In genomic region chr13:25806304-25806974, GRCh38 we compare ENCODE assay signal across 11 cellular contexts.
A peak's percentile ranks its signal among the peaks of the same experiment; 100 is the strongest.
DNase-seq lines count a peak whose midpoint lies in the region; ATAC-seq and TF ChIP-seq lines count a peak whose summit lies in the region.
"Had no signal": no experiment of that assay in that cellular context is flagged by ENCODE, and none has a peak within 500 bp of the region (broad histone marks: within the 10 kb centered on the region; RNA-seq: fewer than 3 reads in every experiment).

No MANE protein-coding gene starts in this region.

- H3K9me2 ChIP-seq in MM.1S (replicated peaks; ENCODE audit: insufficient read depth, low read length), result no peaks in the 10 kb centered on the region

- H3K27me3 ChIP-seq in MM.1S (replicated peaks; ENCODE audit: insufficient read depth, low read length) (no peaks in the 10 kb centered on the region), sigmoid colon (no peaks in the 10 kb centered on the region)
- H3K27me3 ChIP-seq: SJSA1 had no signal

- H3K27ac ChIP-seq in MM.1S (ENCODE audit: low read length) (peak overlapping the region; percentile 58; the same call in 1 of the 2 replicates), sigmoid colon (no peak overlapping the region)
- H3K27ac ChIP-seq: SJSA1 had no signal

- peak overlapping the region; percentile 16; the same call in 1 of the 2 replicates for H3K4me2 ChIP-seq in MM.1S (ENCODE audit: low read depth, low read length)

- peaks cover 6% of the 10 kb centered on the region; the same call in 1 of the 2 replicates for H3K4me1 ChIP-seq in MM.1S (ENCODE audit: low read length)
- H3K4me1 ChIP-seq in sigmoid colon, result no peaks in the 10 kb centered on the region

- TF ChIP-seq POLR2A in sigmoid colon (IDR thresholded peaks at IDR 0.05), result no peak

- H4K20me1 ChIP-seq in MM.1S (ENCODE audit: insufficient read depth, low read length), result no peaks in the 10 kb centered on the region

- intact Hi-C loops in sigmoid colon (cut with DNase I), result no loop called here

- ATAC-seq in GM18517 (IDR thresholded peaks at IDR 0.05; ENCODE audit: unreplicated experiment) (peak; percentile 91), GM21515 (IDR thresholded peaks at IDR 0.05; ENCODE audit: unreplicated experiment) (peak; percentile 70)

- H3K9me3 ChIP-seq in MM.1S (replicated peaks; ENCODE audit: insufficient read depth, low read length), result no peaks in the 10 kb centered on the region
- no peaks in the 10 kb centered on the region for H3K9me3 ChIP-seq in sigmoid colon
- H3K9me3 ChIP-seq: SJSA1 had no signal

- DNase-seq in MM.1S, result peak; percentile 45
- peak; percentile 21 for DNase-seq in choroid plexus epithelial cell (ENCODE audit: low read depth)
- no peak for DNase-seq in midbrain (lab: John Stamatoyannopoulos, UW)
- DNase-seq in sigmoid colon, result no peak
- DNase-seq in NCI-H1436 treated with DMSO at 0.1 percent for 48 hours (lab: John Stamatoyannopoulos, UW), result no peak
- DNase-seq in NCI-H526 treated with DMSO at 0.1 percent for 48 hours (lab: John Stamatoyannopoulos, UW), result no peak
- DNase-seq: foreskin fibroblast, NCI-H187 treated with DMSO at 0.1 percent for 48 hours had no signal

- WGBS in sigmoid colon, 2 donors, result 74 to 78% methylated on average over 4 of the region's 4 CpGs

- no peak overlapping the region for H3K4me3 ChIP-seq in MM.1S (ENCODE audit: low read length)
- H3K4me3 ChIP-seq in choroid plexus epithelial cell (ENCODE audit: low read depth, low read length), result no peak overlapping the region
- H3K4me3 ChIP-seq in sigmoid colon, result no peak overlapping the region
- H3K4me3 ChIP-seq: SJSA1 had no signal

- no peak for TF ChIP-seq EP300 in sigmoid colon (IDR thresholded peaks at IDR 0.05)

- TF ChIP-seq CTCF in MM.1S (IDR thresholded peaks at IDR 0.05; ENCODE audit: low read length) (no peak), choroid plexus epithelial cell (conservative IDR thresholded peaks at IDR 0.05; ENCODE audit: low read depth, low read length) (no peak), sigmoid colon (IDR thresholded peaks at IDR 0.05) (no peak)

- no peak overlapping the region for H3K9ac ChIP-seq in MM.1S (ENCODE audit: low read length)

- H3F3A ChIP-seq in MM.1S (ENCODE audit: insufficient read depth, low read length), result peaks cover 7% of the 10 kb centered on the region; the same call in 1 of the 2 replicates

- no peaks in the 10 kb centered on the region for H3K79me2 ChIP-seq in MM.1S (ENCODE audit: low read length)

- H3K36me3 ChIP-seq in MM.1S (replicated peaks; ENCODE audit: insufficient read depth, low read length), result no peaks in the 10 kb centered on the region
- H3K36me3 ChIP-seq in sigmoid colon, result no peaks in the 10 kb centered on the region
- H3K36me3 ChIP-seq: SJSA1 had no signal

- no peak overlapping the region for H2AFZ ChIP-seq in MM.1S (ENCODE audit: low read length)

Comparison
In these comparisons a context has a peak if more than half of its experiments do, and no peak if none do; other contexts are left out.
1. DNase-seq: peak in MM.1S (single experiment) and choroid plexus epithelial cell (single experiment); none in midbrain (single experiment), sigmoid colon (single experiment), NCI-H1436 treated with DMSO at 0.1 percent for 48 hours (single experiment) and NCI-H526 treated with DMSO at 0.1 percent for 48 hours (single experiment).